ENCODE assay signal across 8 cellular contexts in genomic region chr12:53751336-53752191, GRCh38. TPM values are rescaled to one million over a fixed set of nuclear protein-coding genes. Genes with fewer than 3 reads are reported as not detected.
A peak's percentile ranks its signal among the peaks of the same experiment; 100 is the strongest.
DNase-seq lines count a peak whose midpoint lies in the region; ATAC-seq and TF ChIP-seq lines count a peak whose summit lies in the region.

TSS of gene CISTR (minus strand) at chr12:53751979.

- H3K27ac ChIP-seq in breast epithelium (peak within 1 kb of the TSS; percentile 28 to 52), angular gyrus (ENCODE audit: low read depth, low read length) (peak within 1 kb of the TSS; percentile 85)

- TF ChIP-seq CTCF in breast epithelium (IDR thresholded peaks at IDR 0.05) (no peak), MCF 10A (IDR thresholded peaks at IDR 0.05; ENCODE audit: unreplicated experiment) (no peak)

- no peak within 1 kb of the TSS for H3K27ac Mint-ChIP-seq in MCF 10A (ENCODE audit: low read depth, unreplicated experiment)
- H3K27ac Mint-ChIP-seq in immature natural killer cell: peak within 1 kb of the TSS in 2 of 6 donors; percentile 49 to 69

- H3K27me3 ChIP-seq in breast epithelium: peaks cover 0 to 8% of the 10 kb centered on the region in 2 donors

- H3K4me1 Mint-ChIP-seq in MCF 10A (ENCODE audit: insufficient read depth, unreplicated experiment): no peaks in the 10 kb centered on the region
- H3K4me1 Mint-ChIP-seq in immature natural killer cell: peaks cover 12 to 18% of the 10 kb centered on the region in 2 donors

- peaks cover 0 to 4% of the 10 kb centered on the region in 2 donors for H3K4me1 ChIP-seq in breast epithelium

- no peak within 1 kb of the TSS for H3K4me3 Mint-ChIP-seq in MCF 10A (ENCODE audit: unreplicated experiment)
- no peak within 1 kb of the TSS for H3K4me3 Mint-ChIP-seq in immature natural killer cell

- BruUV-seq in MCF 10A (replicated peaks; lab: Mats Ljungman, UMichigan): no TSS peak

- no peak for TF ChIP-seq POLR2A in breast epithelium (IDR thresholded peaks at IDR 0.05)

- no peak for DNase-seq in breast epithelium (ENCODE audit: low spot score in 2 of 2)
- no peak for DNase-seq in MCF 10A (ENCODE audit: unreplicated experiment)
- peak; percentile 31 for DNase-seq in NCI-H1105 (lab: John Stamatoyannopoulos, UW)
- peak; percentile 51 to 58 (median 54) for DNase-seq in immature natural killer cell
- DNase-seq in stimulated activated naive CD8-positive, alpha-beta T cell treated with anti-CD3 and anti-CD28 coated beads, Interleukin-15, Interleukin-2, amounts not matched to agents 100 U/mL and 50 U/mL, for 24 hours: peak; percentile 41
- no peak for DNase-seq in medulla oblongata (ENCODE audit: extremely low spot score)

- intact Hi-C loops in breast epithelium (cut with DNase I; ENCODE audit: low total_unique reads) (no loop called here), MCF 10A (cut with micrococcal nuclease) (no loop called here)

- H3K36me3 ChIP-seq in breast epithelium: no peaks in the 10 kb centered on the region

- H3K27me3 Mint-ChIP-seq in MCF 10A (ENCODE audit: insufficient read depth, unreplicated experiment) (no peaks in the 10 kb centered on the region), immature natural killer cell (ENCODE audit: low read depth in 3 of 3) (peaks cover 8 to 9% (median 9%) of the 10 kb centered on the region in 3 donors)

- no peaks in the 10 kb centered on the region for H3K9me3 Mint-ChIP-seq in MCF 10A (ENCODE audit: unreplicated experiment)
- no peaks in the 10 kb centered on the region for H3K9me3 Mint-ChIP-seq in immature natural killer cell

- ATAC-seq in stimulated activated naive CD8-positive, alpha-beta T cell treated with anti-CD3 and anti-CD28 coated beads, Interleukin-15, Interleukin-2, amounts not matched to agents 100 U/mL and 50 U/mL, for 24 hours: peak; percentile 17
- no peak for ATAC-seq in HG03457 (IDR thresholded peaks at IDR 0.05; ENCODE audit: unreplicated experiment)

- peak within 1 kb of the TSS; percentile 45 to 85 (median 64) for H3K4me3 ChIP-seq in breast epithelium

- H3K9me3 ChIP-seq in breast epithelium: no peaks in the 10 kb centered on the region

- CTCF ChIA-PET in MCF 10A (lab: Yijun Ruan, JAX): interaction anchor here (0.6 to 6.7 kb wide), 4 partner anchors 6 to 449 kb away, joined by 3 to 96 read pairs (median 4); no protein-coding TSS in a partner anchor

- H3K36me3 Mint-ChIP-seq in MCF 10A (ENCODE audit: insufficient read depth, unreplicated experiment): no peaks in the 10 kb centered on the region
- no peaks in the 10 kb centered on the region for H3K36me3 Mint-ChIP-seq in immature natural killer cell

- POLR2A ChIA-PET in MCF 10A (lab: Yijun Ruan, JAX): no interaction called here

RNA-seq across cellular contexts. Expression of gene CISTR, which starts in this region (rescaled TPM):
- total RNA-seq in breast epithelium: not detected
- total RNA-seq in MCF 10A (2022): not detected in 2 replicates
- not detected for polyA plus RNA-seq in immature natural killer cell

Comparison
In these comparisons a context has a peak if more than half of its experiments do, and no peak if none do; other contexts are left out.
1. Peak in DNase-seq in immature natural killer cell; RNA of the gene not detected or under 1 TPM.
2. DNase-seq: peak in NCI-H1105 (single experiment) and stimulated activated naive CD8-positive, alpha-beta T cell treated with anti-CD3 and anti-CD28 coated beads, Interleukin-15, Interleukin-2, amounts not matched to agents 100 U/mL and 50 U/mL, for 24 hours (single experiment); none in breast epithelium (0 of 2), MCF 10A (single experiment) and medulla oblongata (single experiment).